ENCODE assay signal across 19 cellular contexts in genomic region chr1:63867429-63868176, GRCh38.
A peak's percentile ranks its signal among the peaks of the same experiment; 100 is the strongest.
DNase-seq lines count a peak whose midpoint lies in the region; FAIRE-seq and TF ChIP-seq lines count a peak whose summit lies in the region.
"Had no signal": no experiment of that assay in that cellular context is flagged by ENCODE, and none has a peak within 500 bp of the region (broad histone marks: within the 10 kb centered on the region; RNA-seq: fewer than 3 reads in every experiment).

No MANE protein-coding gene starts in this region.

- H3K9ac ChIP-seq in keratinocyte (ENCODE audit: control insufficient read depth, extremely low read depth, insufficient read depth, low read length) (peak overlapping the region; percentile 18), smooth muscle cell (ENCODE audit: low read depth) (peak overlapping the region; percentile 13)

- no peaks in the 10 kb centered on the region for H3K79me2 ChIP-seq in keratinocyte (ENCODE audit: control insufficient read depth, insufficient read depth, low read length)
- H3K79me2 ChIP-seq in smooth muscle cell (ENCODE audit: low read depth) = no peaks in the 10 kb centered on the region

- FAIRE-seq in keratinocyte (lab: Jason Lieb, UNC) (no peak), GM12892 (lab: Jason Lieb, UNC) (no peak)

- peaks cover 6% of the 10 kb centered on the region for H3K36me3 Mint-ChIP-seq in MCF 10A (ENCODE audit: insufficient read depth, unreplicated experiment)
- H3K36me3 Mint-ChIP-seq: CD4-positive, alpha-beta memory T cell had no signal

- H3K27me3 ChIP-seq in breast epithelium = no peaks in the 10 kb centered on the region
- H3K27me3 ChIP-seq in keratinocyte (ENCODE audit: control insufficient read depth, extremely low read depth, insufficient read depth, low read length) = no peaks in the 10 kb centered on the region
- H3K27me3 ChIP-seq in smooth muscle cell (ENCODE audit: low read depth) = no peaks in the 10 kb centered on the region
- H3K27me3 ChIP-seq: upper lobe of left lung had no signal

- H3K36me3 ChIP-seq in breast epithelium (no peaks in the 10 kb centered on the region), keratinocyte (ENCODE audit: control insufficient read depth in 2 of 2, extremely low read depth in 1 of 2, insufficient read depth in 2 of 2, low read length in 2 of 2) (no peaks in the 10 kb centered on the region), smooth muscle cell (ENCODE audit: low read depth) (no peaks in the 10 kb centered on the region)
- H3K36me3 ChIP-seq: upper lobe of left lung had no signal

- H3K4me1 ChIP-seq in breast epithelium (peaks cover 0 to 3% of the 10 kb centered on the region in 2 donors), keratinocyte (ENCODE audit: control insufficient read depth, extremely low read depth, insufficient read depth, low read length) (peaks cover 30% of the 10 kb centered on the region), smooth muscle cell (ENCODE audit: low read depth) (peaks cover 16% of the 10 kb centered on the region)
- H3K4me1 ChIP-seq: upper lobe of left lung had no signal

- H3K27ac ChIP-seq in breast epithelium (no peak overlapping the region), keratinocyte (ENCODE audit: control insufficient read depth, insufficient read depth, low read length) (peak overlapping the region; percentile 59), smooth muscle cell (ENCODE audit: low read depth) (peak overlapping the region; percentile 66)
- H3K27ac ChIP-seq: upper lobe of left lung had no signal

- no peak overlapping the region for H3K4me3 Mint-ChIP-seq in MCF 10A (ENCODE audit: unreplicated experiment)
- H3K4me3 Mint-ChIP-seq: activated CD4-positive, alpha-beta T cell treated with anti-CD3 and anti-CD28 coated beads, Interleukin-2, amount 10 ng/mL, durations not matched to agents 24 days and 14 days; CD4-positive, alpha-beta memory T cell; neural crest cell; T-helper 2 cell treated with Interferon-gamma antibody and Interleukin-4, amounts not matched to agents 5 μg/mL and 100 μg/mL, for 36 hours had no signal

- TF ChIP-seq CTCF in MCF 10A (IDR thresholded peaks at IDR 0.05; ENCODE audit: unreplicated experiment) (no peak), breast epithelium (IDR thresholded peaks at IDR 0.05) (no peak), keratinocyte (optimal IDR thresholded peaks at IDR 0.05 in 1 of 3, IDR thresholded peaks at IDR 0.05 in 1 of 3, conservative IDR thresholded peaks at IDR 0.05 in 1 of 3; ENCODE audit: extremely low read depth in 1 of 3, insufficient read depth in 2 of 3, low read length in 3 of 3) (no peak), smooth muscle cell (IDR thresholded peaks at IDR 0.05; ENCODE audit: borderline replicate concordance, insufficient read depth, poor library complexity, severe bottlenecking) (no peak)

- no peaks in the 10 kb centered on the region for H3F3A ChIP-seq in smooth muscle cell (ENCODE audit: low read depth)

- H3K4me1 Mint-ChIP-seq in MCF 10A (ENCODE audit: insufficient read depth, unreplicated experiment) = peaks cover 20% of the 10 kb centered on the region
- H3K4me1 Mint-ChIP-seq: activated CD4-positive, alpha-beta T cell treated with anti-CD3 and anti-CD28 coated beads, Interleukin-2, amount 10 ng/mL, durations not matched to agents 24 days and 14 days; CD4-positive, alpha-beta memory T cell had no signal

- no peak overlapping the region for H3K4me3 ChIP-seq in breast epithelium
- H3K4me3 ChIP-seq in keratinocyte (ENCODE audit: control insufficient read depth in 2 of 3, extremely low read depth in 1 of 3, insufficient read depth in 2 of 3, low read depth in 1 of 3, low read length in 3 of 3) = peak overlapping the region in 2 of 3 experiments; percentile 1 to 35
- H3K4me3 ChIP-seq in smooth muscle cell = no peak overlapping the region
- H3K4me3 ChIP-seq: mucosa of descending colon, upper lobe of left lung had no signal

- dilution Hi-C loops in keratinocyte (cut with MboI; ENCODE audit: extremely low pct_ligation_motif_present, low sequenced_read_pairs) = no loop called here

- TF ChIP-seq POLR2A in breast epithelium (IDR thresholded peaks at IDR 0.05) = no peak
- TF ChIP-seq POLR2A in GM12892 (IDR thresholded peaks at IDR 0.05; ENCODE audit: low read depth, low read length) = no peak

- BruUV-seq in MCF 10A (replicated peaks; lab: Mats Ljungman, UMichigan) = no TSS peak

- H3K27me3 Mint-ChIP-seq in MCF 10A (ENCODE audit: insufficient read depth, unreplicated experiment) = no peaks in the 10 kb centered on the region
- H3K27me3 Mint-ChIP-seq: CD4-positive, alpha-beta memory T cell had no signal

- H3K9me3 ChIP-seq in breast epithelium (no peaks in the 10 kb centered on the region), keratinocyte (ENCODE audit: control insufficient read depth, low read depth, low read length) (no peaks in the 10 kb centered on the region), smooth muscle cell (replicated peaks; ENCODE audit: low read depth) (no peaks in the 10 kb centered on the region)
- H3K9me3 ChIP-seq: mucosa of descending colon, upper lobe of left lung had no signal

- POLR2A ChIA-PET in MCF 10A (lab: Yijun Ruan, JAX) = interaction anchor here (0.7 to 2.3 kb wide), 6 partner anchors 9 to 175 kb away, joined by 3 to 5 read pairs (median 4); no protein-coding TSS in a partner anchor

- no peaks in the 10 kb centered on the region for H4K20me1 ChIP-seq in keratinocyte (ENCODE audit: control insufficient read depth, extremely low read depth, insufficient read depth, low read length)
- H4K20me1 ChIP-seq in smooth muscle cell (ENCODE audit: low read depth) = no peaks in the 10 kb centered on the region

- H3K9me1 ChIP-seq in keratinocyte (ENCODE audit: control insufficient read depth, extremely low read depth, insufficient read depth, low read length) = no peaks in the 10 kb centered on the region

- peak overlapping the region; percentile 69 for H3K4me2 ChIP-seq in keratinocyte (ENCODE audit: control insufficient read depth, extremely low read depth, insufficient read depth, low read depth, low read length)
- no peak overlapping the region for H3K4me2 ChIP-seq in smooth muscle cell

- H2AFZ ChIP-seq in keratinocyte (ENCODE audit: control insufficient read depth, low read length) (peak overlapping the region; percentile 53), smooth muscle cell (ENCODE audit: low read depth) (no peak overlapping the region)

- WGBS in smooth muscle cell (ENCODE audit: low lambda C conversion rate) = 61% methylated on average over 14 of the region's 14 CpGs

- peak overlapping the region; percentile 27 for H3K27ac Mint-ChIP-seq in MCF 10A (ENCODE audit: low read depth, unreplicated experiment)
- H3K27ac Mint-ChIP-seq: activated CD4-positive, alpha-beta T cell treated with anti-CD3 and anti-CD28 coated beads, Interleukin-2, amount 10 ng/mL, durations not matched to agents 24 days and 14 days; CD4-positive, alpha-beta memory T cell; T-helper 2 cell treated with Interferon-gamma antibody and Interleukin-4, amounts not matched to agents 5 μg/mL and 100 μg/mL, for 36 hours had no signal

- no peaks in the 10 kb centered on the region for H3K9me3 Mint-ChIP-seq in MCF 10A (ENCODE audit: unreplicated experiment)
- H3K9me3 Mint-ChIP-seq: activated CD4-positive, alpha-beta T cell treated with anti-CD3 and anti-CD28 coated beads, Interleukin-2, amount 10 ng/mL, durations not matched to agents 24 days and 14 days; CD4-positive, alpha-beta memory T cell; neural crest cell; T-helper 2 cell treated with Interferon-gamma antibody and Interleukin-4, amounts not matched to agents 5 μg/mL and 100 μg/mL, for 36 hours had no signal

- DNase-seq in MCF 10A (ENCODE audit: unreplicated experiment) (no peak), breast epithelium (ENCODE audit: low spot score in 2 of 2) (no peak), amniotic epithelial cell (ENCODE audit: low read depth) (peak; percentile 40), keratinocyte (ENCODE audit: low read depth, low spot score) (no peak), smooth muscle cell (lab: John Stamatoyannopoulos, UW; ENCODE audit: unreplicated experiment) (no peak), amygdala (lab: John Stamatoyannopoulos, UW) (no peak), GM12892 (ENCODE audit: insufficient read length) (no peak), mesenteric fat pad (ENCODE audit: low spot score) (no peak)
- DNase-seq: activated CD4-positive, alpha-beta T cell treated with anti-CD3 and anti-CD28 coated beads, Interleukin-2, amount 10 ng/mL, durations not matched to agents 24 days and 14 days; activated naive CD4-positive, alpha-beta T cell; CD4-positive, alpha-beta memory T cell; DMS 273 treated with DMSO at 0.1 percent for 48 hours; NCI-H1092; NCI-H187 treated with DMSO at 0.1 percent for 48 hours; NCI-H526; upper lobe of left lung had no signal

- intact Hi-C loops in MCF 10A (cut with micrococcal nuclease) = no loop called here
- intact Hi-C loops in breast epithelium (cut with DNase I; ENCODE audit: low total_unique reads) = loop anchor here (2.0 to 10.0 kb wide), 2 partner anchors 63 to 787 kb away; no protein-coding TSS in a partner anchor

- CTCF ChIA-PET in MCF 10A (lab: Yijun Ruan, JAX) = interaction anchor here (0.5 to 1.6 kb wide), 5 partner anchors 10 to 193 kb away, joined by 3 to 4 read pairs (median 3); no protein-coding TSS in a partner anchor

Comparison
In these comparisons a context has a peak if more than half of its experiments do, and no peak if none do; other contexts are left out.
1. H3K27ac ChIP-seq: peak in keratinocyte (single experiment) and smooth muscle cell (single experiment); none in breast epithelium (0 of 2).
2. H3K4me3 ChIP-seq: peak in keratinocyte (2 of 3); none in breast epithelium (0 of 3) and smooth muscle cell (single experiment).